In genomic region chr7:17234398-17235021, GRCh38 we compare ENCODE assay signal across 8 cellular contexts.
A peak's percentile ranks its signal among the peaks of the same experiment; 100 is the strongest.
DNase-seq lines count a peak whose midpoint lies in the region; ATAC-seq and TF ChIP-seq lines count a peak whose summit lies in the region.

No MANE protein-coding gene starts in this region.

- intact Hi-C loops in PC-9 (cut with micrococcal nuclease; ENCODE audit: unreplicated experiment) = loop anchor here (1.0 to 10.0 kb wide), 8 partner anchors 64 to 432 kb away; partner anchors contain the start of genes AGR2 and AHR

- H3K27ac ChIP-seq in PC-9 = peak overlapping the region; percentile 67
- H3K27ac ChIP-seq in neuronal stem cell (replicated peaks; ENCODE audit: low read length) = no peak overlapping the region

- H3K27me3 ChIP-seq in PC-9 (ENCODE audit: insufficient read depth, low read depth) = no peaks in the 10 kb centered on the region
- H3K27me3 ChIP-seq in neuronal stem cell (ENCODE audit: control insufficient read depth in 3 of 3, insufficient read depth in 3 of 3, low read depth in 1 of 3, low read length in 3 of 3) = no peaks in the 10 kb centered on the region

- H3K79me2 ChIP-seq in PC-9 (ENCODE audit: low read depth) = no peaks in the 10 kb centered on the region

- no peak overlapping the region for H4K91ac ChIP-seq in neuronal stem cell (ENCODE audit: low read depth, low read length, poor library complexity)

- H2BK120ac ChIP-seq in neuronal stem cell (ENCODE audit: low read depth, low read length) = no peak overlapping the region

- H3F3A ChIP-seq in PC-9 (ENCODE audit: insufficient read depth, low read depth) = peaks cover 14% of the 10 kb centered on the region

- no TSS peak for BruUV-seq in PC-9 (replicated peaks; lab: Mats Ljungman, UMichigan)

- H3K4me1 ChIP-seq in PC-9 (replicated peaks; ENCODE audit: insufficient read depth) (peaks cover 32% of the 10 kb centered on the region), neuronal stem cell (ENCODE audit: control insufficient read depth in 2 of 2, insufficient read depth in 1 of 2, low read depth in 1 of 2, low read length in 2 of 2) (no peaks in the 10 kb centered on the region)

- H3K4me3 ChIP-seq in PC-9 (peak overlapping the region; percentile 21; the same call in 1 of the 2 replicates), neuronal stem cell (ENCODE audit: low read length in 2 of 2) (no peak overlapping the region)

- H3K9ac ChIP-seq in neuronal stem cell (ENCODE audit: low read depth, low read length, poor library complexity) = no peak overlapping the region

- DNase-seq in PC-9 (peak; percentile 56 to 97), glomerular visceral epithelial cell (ENCODE audit: extremely low spot score) (peak; percentile 88), NCI-H748 treated with DMSO at 0.1 percent for 48 hours (lab: John Stamatoyannopoulos, UW) (no peak), neuronal stem cell (ENCODE audit: low spot score) (no peak)
- peak; percentile 85 for DNase-seq in activated effector memory CD4-positive, alpha-beta T cell treated with anti-CD3 and anti-CD28 coated beads, Interleukin-2, amount 50 U/mL, for 16 hours
- DNase-seq in stimulated activated CD4-positive, alpha-beta T cell treated with anti-CD3 and anti-CD28 coated beads, Interleukin-15, amount 100 ng/mL, for 48 hours (ENCODE audit: low read depth in 2 of 2) = peak; percentile 31 to 41

- H2BK12ac ChIP-seq in neuronal stem cell (ENCODE audit: low read length) = no peak overlapping the region

- H4K20me1 ChIP-seq in PC-9 (ENCODE audit: insufficient read depth) = no peaks in the 10 kb centered on the region

- no peak overlapping the region for H3K4ac ChIP-seq in neuronal stem cell (ENCODE audit: low read length)

- ATAC-seq in GM18517 (IDR thresholded peaks at IDR 0.05; ENCODE audit: unreplicated experiment) = peak; percentile 96
- peak; percentile 97 for ATAC-seq in HG02884 (IDR thresholded peaks at IDR 0.05; ENCODE audit: unreplicated experiment)

- H3K9me2 ChIP-seq in PC-9 (ENCODE audit: insufficient read depth) = no peaks in the 10 kb centered on the region; the same call in 1 of the 2 replicates

- H3K14ac ChIP-seq in neuronal stem cell (ENCODE audit: low read length) = no peak overlapping the region

- H2AK5ac ChIP-seq in neuronal stem cell (ENCODE audit: low read depth, low read length) = no peak overlapping the region

- no peaks in the 10 kb centered on the region for H3K79me1 ChIP-seq in neuronal stem cell (ENCODE audit: low read depth, low read length)

- H2BK15ac ChIP-seq in neuronal stem cell (ENCODE audit: low read length) = no peak overlapping the region

- no CpG with 5 or more reads among the region's 10 CpGs for WGBS in neuronal stem cell (ENCODE audit: extremely low coverage in 2 of 2, insufficient read length in 2 of 2, insufficient replicate concordance in 1 of 2), 2 donors

- POLR2A ChIA-PET in PC-9 (lab: Charles Lee; ENCODE audit: unreplicated experiment) = no interaction called here

- H2AFZ ChIP-seq in PC-9 (peak overlapping the region; percentile 72), neuronal stem cell (ENCODE audit: low read length) (no peak overlapping the region)

- no peak for TF ChIP-seq CTCF in PC-9 (conservative IDR thresholded peaks at IDR 0.05)

- H3K18ac ChIP-seq in neuronal stem cell (ENCODE audit: low read length) = no peak overlapping the region

- no peak overlapping the region for H3K23ac ChIP-seq in neuronal stem cell (ENCODE audit: low read depth, low read length, poor library complexity)

- H3K9me3 ChIP-seq in PC-9 (ENCODE audit: insufficient read depth, low read depth) (peaks cover 9% of the 10 kb centered on the region; the same call in 1 of the 2 replicates), neuronal stem cell (replicated peaks in 1 of 2; ENCODE audit: control insufficient read depth in 2 of 2, insufficient read depth in 1 of 2, low read depth in 1 of 2, low read length in 2 of 2) (no peaks in the 10 kb centered on the region)

- CTCF ChIA-PET in PC-9 (lab: Charles Lee) = no interaction called here

- no peak overlapping the region for H4K8ac ChIP-seq in neuronal stem cell (ENCODE audit: low read depth, low read length)

- H3K36me3 ChIP-seq in PC-9 (ENCODE audit: low read depth) (no peaks in the 10 kb centered on the region), neuronal stem cell (replicated peaks in 1 of 2; ENCODE audit: control insufficient read depth in 2 of 2, insufficient read depth in 2 of 2, low read length in 2 of 2) (no peaks in the 10 kb centered on the region)

- peak overlapping the region; percentile 64 for H3K4me2 ChIP-seq in PC-9
- no peak overlapping the region for H3K4me2 ChIP-seq in neuronal stem cell (ENCODE audit: insufficient read depth, low read length, poor library complexity, severe bottlenecking)

- H2BK5ac ChIP-seq in neuronal stem cell (ENCODE audit: low read length) = no peak overlapping the region

Comparison
In these comparisons a context has a peak if more than half of its experiments do, and no peak if none do; other contexts are left out.
1. DNase-seq: peak in PC-9 (2 of 2), activated effector memory CD4-positive, alpha-beta T cell treated with anti-CD3 and anti-CD28 coated beads, Interleukin-2, amount 50 U/mL, for 16 hours (single experiment), glomerular visceral epithelial cell (single experiment) and stimulated activated CD4-positive, alpha-beta T cell treated with anti-CD3 and anti-CD28 coated beads, Interleukin-15, amount 100 ng/mL, for 48 hours (2 of 2); none in NCI-H748 treated with DMSO at 0.1 percent for 48 hours (single experiment) and neuronal stem cell (single experiment).